Comparison of ENCODE assay signal across 12 cellular contexts in the genomic region with DNA sequence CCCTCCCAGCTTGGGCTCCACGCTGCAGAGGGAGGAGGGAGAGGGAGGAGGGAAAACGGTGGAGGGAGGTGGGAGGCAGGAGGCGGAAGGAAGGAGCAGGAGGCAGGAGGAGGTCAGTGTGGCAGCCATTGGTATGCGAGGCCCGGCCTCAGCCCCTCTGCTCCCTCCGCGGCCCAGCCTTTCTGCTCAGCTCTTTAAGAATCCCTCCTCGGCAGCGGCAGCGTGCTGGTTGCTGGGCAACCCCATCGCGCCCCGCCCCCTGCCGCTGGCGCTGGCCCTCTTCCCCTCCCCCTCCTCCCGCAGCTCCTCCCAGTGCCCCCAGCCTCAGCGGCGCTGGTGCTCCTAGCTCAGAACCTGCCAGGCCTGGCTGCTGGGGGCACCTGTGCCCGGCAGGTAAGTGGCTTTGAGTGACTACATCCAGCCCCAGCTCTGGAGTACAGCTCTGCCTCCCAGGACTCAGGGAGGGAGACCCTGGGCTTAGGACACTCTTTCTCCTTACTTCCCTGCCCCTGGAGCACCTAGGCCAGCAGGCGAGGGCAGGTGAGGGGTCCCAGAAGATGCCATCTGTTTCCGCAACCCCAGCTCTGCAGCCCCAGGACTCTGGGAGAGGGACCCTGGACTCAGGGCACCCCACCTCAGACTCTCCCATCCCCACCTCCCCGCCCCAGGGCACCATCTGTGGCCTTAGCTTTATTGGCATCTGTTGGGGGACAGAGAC. TPM values are rescaled to one million over a fixed set of nuclear protein-coding genes. Genes with fewer than 3 reads are reported as not detected.
A peak's percentile ranks its signal among the peaks of the same experiment; 100 is the strongest.
DNase-seq lines count a peak whose midpoint lies in the region; ATAC-seq and TF ChIP-seq lines count a peak whose summit lies in the region.
"Had no signal": no experiment of that assay in that cellular context is flagged by ENCODE, and none has a peak within 500 bp of the region (broad histone marks: within the 10 kb centered on the region; RNA-seq: fewer than 3 reads in every experiment).

No MANE protein-coding gene starts in this region.

- intact Hi-C loops in esophagus squamous epithelium (cut with DNase I) = no loop called here

- no peak for ATAC-seq in GM21390 (IDR thresholded peaks at IDR 0.05; ENCODE audit: unreplicated experiment)

- H2AFZ ChIP-seq in OCI-LY3 (ENCODE audit: low read depth, low read length) = no peak overlapping the region

- H3K79me2 ChIP-seq in OCI-LY3 (ENCODE audit: low read length) = no peaks in the 10 kb centered on the region

- TF ChIP-seq POLR2A in esophagus squamous epithelium (IDR thresholded peaks at IDR 0.05) = no peak

- H4K20me1 ChIP-seq in OCI-LY3 (ENCODE audit: insufficient read depth, low read length) = no peaks in the 10 kb centered on the region

- no peak overlapping the region for H3K4me3 ChIP-seq in HUES48 (ENCODE audit: low read depth, low read length)
- no peak overlapping the region for H3K4me3 ChIP-seq in OCI-LY3 (ENCODE audit: low read length)
- H3K4me3 ChIP-seq in esophagus squamous epithelium = peak overlapping the region in 1 of 4 donors; percentile 13
- H3K4me3 ChIP-seq: lung, tibial artery had no signal

- peak overlapping the region; percentile 30 for H3K4me2 ChIP-seq in OCI-LY3 (ENCODE audit: low read length)

- peaks cover 54% of the 10 kb centered on the region for H3K27me3 ChIP-seq in HUES48 (ENCODE audit: control insufficient read depth, insufficient read depth, low read length)
- peaks cover 30% of the 10 kb centered on the region for H3K27me3 ChIP-seq in OCI-LY3 (ENCODE audit: low read depth, low read length)
- peaks cover 0 to 51% (median 0%) of the 10 kb centered on the region in 4 donors for H3K27me3 ChIP-seq in esophagus squamous epithelium

- H3K27ac ChIP-seq in HUES48 (ENCODE audit: low read depth, low read length) (peak overlapping the region; percentile 51), OCI-LY3 (ENCODE audit: low read length) (no peak overlapping the region), esophagus squamous epithelium (no peak overlapping the region)
- H3K27ac ChIP-seq: tibial artery had no signal

- peaks cover 46% of the 10 kb centered on the region for H3K4me1 ChIP-seq in HUES48 (ENCODE audit: control insufficient read depth, insufficient read depth, low read length)
- H3K4me1 ChIP-seq in OCI-LY3 (ENCODE audit: low read length) = no peaks in the 10 kb centered on the region
- peaks cover 5 to 12% (median 6%) of the 10 kb centered on the region in 3 donors for H3K4me1 ChIP-seq in esophagus squamous epithelium

- H3K36me3 ChIP-seq in HUES48 (ENCODE audit: control insufficient read depth, insufficient read depth, low read length) (no peaks in the 10 kb centered on the region), OCI-LY3 (replicated peaks; ENCODE audit: low read depth, low read length) (no peaks in the 10 kb centered on the region), esophagus squamous epithelium (no peaks in the 10 kb centered on the region)
- H3K36me3 ChIP-seq: tibial artery had no signal

- no peak for TF ChIP-seq CTCF in OCI-LY3 (IDR thresholded peaks at IDR 0.05; ENCODE audit: low read depth, low read length)
- TF ChIP-seq CTCF in esophagus squamous epithelium (IDR thresholded peaks at IDR 0.05) = no peak

- H3K9me3 ChIP-seq in HUES48 (ENCODE audit: control insufficient read depth, insufficient read depth, low read length) (no peaks in the 10 kb centered on the region), OCI-LY3 (ENCODE audit: insufficient read depth, low read length) (no peaks in the 10 kb centered on the region), esophagus squamous epithelium (no peaks in the 10 kb centered on the region)
- H3K9me3 ChIP-seq: tibial artery had no signal

- H3K9ac ChIP-seq in HUES48 (ENCODE audit: low read depth, low read length) (no peak overlapping the region), OCI-LY3 (ENCODE audit: low read length) (no peak overlapping the region)

- 5 to 67% methylated on average over 1 to 4 of the region's 22 CpGs for WGBS in esophagus squamous epithelium, 2 donors

- DNase-seq in COLO668 (lab: John Stamatoyannopoulos, UW; ENCODE audit: unreplicated experiment) (peak; percentile 53), iPS-NIHi11 (ENCODE audit: low spot score) (peak; percentile 83), esophagus squamous epithelium (lab: John Stamatoyannopoulos, UW) (no peak)
- DNase-seq in activated effector memory CD4-positive, alpha-beta T cell treated with Interleukin-2 at 50 U/mL for 16 hours = no peak
- DNase-seq in stimulated activated naive CD4-positive, alpha-beta T cell (lab: John Stamatoyannopoulos, UW) = no peak
- DNase-seq: tibial artery had no signal

RNA-seq across cellular contexts. Expression of gene FLRT1, which starts 7.2 kb away (rescaled TPM):
- under 1 TPM in 3 of 4 donors, not detected in 1; 0.06 to 0.19 (median 0.08) TPM for total RNA-seq in esophagus squamous epithelium
- total RNA-seq: endothelial cell of umbilical vein, SK-MEL-5 had no signal

RNA-seq across cellular contexts. Expression of gene OTUB1, which starts 42.3 kb away (rescaled TPM):
- 10 to 100 TPM; 82.0 to 97.3 (median 89.7) TPM for total RNA-seq in esophagus squamous epithelium

RNA-seq across cellular contexts. Expression of gene COX8A, which starts 54.1 kb away (rescaled TPM):
- 100 to 1,000 TPM; 417 to 745 (median 637) TPM for total RNA-seq in esophagus squamous epithelium

Comparison
In these comparisons a context has a peak if more than half of its experiments do, and no peak if none do; other contexts are left out.
1. DNase-seq: peak in COLO668 (single experiment) and iPS-NIHi11 (single experiment); none in esophagus squamous epithelium (single experiment), activated effector memory CD4-positive, alpha-beta T cell treated with Interleukin-2 at 50 U/mL for 16 hours (single experiment) and stimulated activated naive CD4-positive, alpha-beta T cell (0 of 6).